Comparison of ENCODE assay signal across 8 cellular contexts in the genomic region with DNA sequence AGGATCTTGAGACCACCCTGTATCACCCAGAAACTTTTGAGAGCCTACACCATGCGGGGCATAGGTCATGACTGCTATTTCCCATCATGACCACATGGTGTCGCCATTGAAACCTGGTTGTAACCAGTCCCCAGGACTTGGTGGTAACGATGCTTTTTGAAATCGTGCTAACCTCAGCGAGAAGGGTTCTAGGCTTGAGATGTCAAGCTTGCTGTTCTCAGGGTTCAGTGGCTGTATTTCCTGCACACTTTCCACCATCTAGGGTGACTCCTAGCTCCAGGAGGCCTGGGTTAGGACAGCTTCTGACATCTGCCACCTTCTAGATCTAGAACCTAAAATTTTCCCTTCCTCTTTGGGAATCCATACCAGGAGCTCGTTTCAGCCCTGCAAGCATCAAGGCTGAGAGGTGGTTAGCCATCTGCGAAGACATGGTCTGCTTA. TPM values are rescaled to one million over a fixed set of nuclear protein-coding genes. Genes with fewer than 3 reads are reported as not detected.
DNase-seq lines count a peak whose midpoint lies in the region; ATAC-seq and TF ChIP-seq lines count a peak whose summit lies in the region.

No MANE protein-coding gene starts in this region.

- no peak overlapping the region for H3K4me3 ChIP-seq in colonic mucosa

- no peak overlapping the region for H3K9ac ChIP-seq in colonic mucosa (ENCODE audit: low read depth in 2 of 2, low read length in 2 of 2)

- no peak overlapping the region for H3K4me3 Mint-ChIP-seq in activated CD4-positive, alpha-beta T cell treated with anti-CD3 and anti-CD28 coated beads for 36 hours

- POLR2A ChIA-PET in activated CD4-positive, alpha-beta T cell treated with anti-CD3 and anti-CD28 coated beads for 36 hours (lab: Charles Lee), result no interaction called here

- H3K9me3 Mint-ChIP-seq in activated CD4-positive, alpha-beta T cell treated with anti-CD3 and anti-CD28 coated beads for 36 hours (ENCODE audit: low read depth), result no peaks in the 10 kb centered on the region

- H3K36me3 Mint-ChIP-seq in activated CD4-positive, alpha-beta T cell treated with anti-CD3 and anti-CD28 coated beads for 36 hours (ENCODE audit: low read depth), result no peaks in the 10 kb centered on the region

- H3K27ac ChIP-seq in colonic mucosa, result no peak overlapping the region

- CTCF ChIA-PET in activated CD4-positive, alpha-beta T cell treated with anti-CD3 and anti-CD28 coated beads for 36 hours (lab: Charles Lee), result interaction anchor here (0.6 to 2.3 kb wide), 30 partner anchors 12 to 568 kb away, joined by 3 to 15 read pairs (median 3); partner anchors contain the start of genes ALOX15, SPNS3 and UBE2G1

- no peaks in the 10 kb centered on the region for H3K4me1 Mint-ChIP-seq in activated CD4-positive, alpha-beta T cell treated with anti-CD3 and anti-CD28 coated beads for 36 hours

- intact Hi-C loops in activated CD4-positive, alpha-beta T cell treated with anti-CD3 and anti-CD28 coated beads for 36 hours (cut with DNase I, micrococcal nuclease), result loop anchor here (1.0 to 10.0 kb wide), 7 partner anchors 80 to 469 kb away; no protein-coding TSS in a partner anchor
- intact Hi-C loops in colonic mucosa (cut with DNase I), result loop anchor here (5.0 kb wide), 1 partner anchor 137 kb away; the partner anchor contains the start of gene MYBBP1A

- no peaks in the 10 kb centered on the region for H3K9me3 ChIP-seq in colonic mucosa

- H3K27me3 Mint-ChIP-seq in activated CD4-positive, alpha-beta T cell treated with anti-CD3 and anti-CD28 coated beads for 36 hours, result no peaks in the 10 kb centered on the region

- ATAC-seq in GM21825 (IDR thresholded peaks at IDR 0.05; ENCODE audit: unreplicated experiment) (peak; percentile 63), left lobe of liver (peak; percentile 99), HG02981 (IDR thresholded peaks at IDR 0.05; ENCODE audit: unreplicated experiment) (no peak)
- peak; percentile 97 for ATAC-seq in activated CD4-positive, alpha-beta T cell treated with anti-CD3 and anti-CD28 coated beads for 36 hours

- TF ChIP-seq CTCF in colonic mucosa (IDR thresholded peaks at IDR 0.05), result peak; percentile 91

- H3K4me1 ChIP-seq in colonic mucosa, result no peaks in the 10 kb centered on the region

- DNase-seq in AML-193 (lab: John Stamatoyannopoulos, UW) (peak; percentile 32 to 42), NCI-H446 (lab: John Stamatoyannopoulos, UW) (peak; percentile 60 to 81), colonic mucosa (peak; percentile 68), left lobe of liver (ENCODE audit: low spot score) (peak; percentile 57)
- DNase-seq in activated CD4-positive, alpha-beta T cell treated with anti-CD3 and anti-CD28 coated beads for 36 hours, result peak; percentile 74
- peak; percentile 26 to 34 for DNase-seq in stimulated activated CD4-positive, alpha-beta T cell treated with anti-CD3 and anti-CD28 coated beads, Interleukin-4, amount 100 ng/mL, for 48 hours (ENCODE audit: low read depth in 2 of 2)

- no peak overlapping the region for H3K27ac Mint-ChIP-seq in activated CD4-positive, alpha-beta T cell treated with anti-CD3 and anti-CD28 coated beads for 36 hours

- H3K27me3 ChIP-seq in colonic mucosa, result no peaks in the 10 kb centered on the region

- no peaks in the 10 kb centered on the region for H3K36me3 ChIP-seq in colonic mucosa

RNA-seq across cellular contexts. Expression of gene SPNS3, which starts 13.0 kb away (rescaled TPM):
- 1 to 10 TPM; 6.4 to 8.4 TPM for total RNA-seq in activated CD4-positive, alpha-beta T cell treated with anti-CD3 and anti-CD28 coated beads for 36 hours
- 1 to 10 TPM in 1 of 2 donors, under 1 TPM in 1; 0.90 to 1.0 TPM for total RNA-seq in colonic mucosa
- total RNA-seq in left lobe of liver, result not detected

RNA-seq across cellular contexts. Expression of gene UBE2G1, which starts 54.2 kb away (rescaled TPM):
- total RNA-seq in activated CD4-positive, alpha-beta T cell treated with anti-CD3 and anti-CD28 coated beads for 36 hours, result 10 to 100 TPM; 51.0 to 52.9 TPM
- total RNA-seq in colonic mucosa (10 to 100 TPM; 67.3 to 70.1 TPM), left lobe of liver (37.8 TPM)
